In genomic region chr10:95502377-95502776, GRCh38 we compare ENCODE assay signal across 18 cellular contexts. TPM values are rescaled to one million over a fixed set of nuclear protein-coding genes. Genes with fewer than 3 reads are reported as not detected.
DNase-seq lines count a peak whose midpoint lies in the region; ATAC-seq and TF ChIP-seq lines count a peak whose summit lies in the region.
"Had no signal": no experiment of that assay in that cellular context is flagged by ENCODE, and none has a peak within 500 bp of the region (broad histone marks: within the 10 kb centered on the region; RNA-seq: fewer than 3 reads in every experiment).

No MANE protein-coding gene starts in this region.

- H3K4me1 Mint-ChIP-seq in progenitor cell of endocrine pancreas (ENCODE audit: low read depth): peaks cover 23% of the 10 kb centered on the region
- H3K4me1 Mint-ChIP-seq: activated CD4-positive, alpha-beta T cell treated with anti-CD3 and anti-CD28 coated beads for 36 hours; activated CD8-positive, alpha-beta memory T cell treated with anti-CD3 and anti-CD28 coated beads, Interleukin-2, amount 10 ng/mL, durations not matched to agents 7 days and 5 days had no signal

- no peaks in the 10 kb centered on the region for H3K9me3 Mint-ChIP-seq in progenitor cell of endocrine pancreas (ENCODE audit: low read depth)
- H3K9me3 Mint-ChIP-seq: activated naive CD8-positive, alpha-beta T cell treated with anti-CD3 and anti-CD28 coated beads, Interleukin-2, amount 10 ng/mL, durations not matched to agents 7 days and 5 days had no signal

- H3K27me3 ChIP-seq in BLaER1 (no peaks in the 10 kb centered on the region), PC-3 (ENCODE audit: low read length) (no peaks in the 10 kb centered on the region), esophagus squamous epithelium (no peaks in the 10 kb centered on the region)

- CTCF ChIA-PET in PC-3 (lab: Charles Lee): no interaction called here

- H3K4me2 ChIP-seq in BLaER1 (peak overlapping the region; percentile 20; the same call in 1 of the 2 replicates), PC-3 (ENCODE audit: low read length) (no peak overlapping the region)

- no peak for TF ChIP-seq CTCF in PC-3 (conservative IDR thresholded peaks at IDR 0.05; ENCODE audit: low read depth, low read length)
- no peak for TF ChIP-seq CTCF in esophagus squamous epithelium (IDR thresholded peaks at IDR 0.05)
- TF ChIP-seq CTCF in progenitor cell of endocrine pancreas (IDR thresholded peaks at IDR 0.05; ENCODE audit: unreplicated experiment): no peak

- H3K36me3 ChIP-seq in BLaER1 (no peaks in the 10 kb centered on the region), PC-3 (ENCODE audit: low read depth, low read length) (no peaks in the 10 kb centered on the region), esophagus squamous epithelium (no peaks in the 10 kb centered on the region)

- intact Hi-C loops in PC-3 (cut with micrococcal nuclease): no loop called here
- intact Hi-C loops in esophagus squamous epithelium (cut with DNase I): no loop called here

- no peak overlapping the region for H3K9ac ChIP-seq in BLaER1
- no peak overlapping the region for H3K9ac ChIP-seq in PC-3 (ENCODE audit: low read length)

- H3K27ac ChIP-seq in BLaER1 (no peak overlapping the region), PC-3 (ENCODE audit: low read length) (no peak overlapping the region), esophagus squamous epithelium (peak overlapping the region; percentile 49 to 87 (median 82))
- H3K27ac ChIP-seq: HL-60, skin epidermis had no signal

- BruUV-seq in PC-3 (replicated peaks; lab: Mats Ljungman, UMichigan): no TSS peak

- H3K79me2 ChIP-seq in PC-3 (ENCODE audit: low read length): no peaks in the 10 kb centered on the region

- H3K4me1 ChIP-seq in BLaER1 (peaks cover 21% of the 10 kb centered on the region), PC-3 (ENCODE audit: insufficient read depth, low read length) (no peaks in the 10 kb centered on the region), esophagus squamous epithelium (peaks cover 0 to 44% (median 6%) of the 10 kb centered on the region in 3 donors)

- POLR2A ChIA-PET in PC-3 (lab: Charles Lee; ENCODE audit: unreplicated experiment): no interaction called here

- H3K27ac Mint-ChIP-seq in progenitor cell of endocrine pancreas: no peak overlapping the region
- H3K27ac Mint-ChIP-seq: activated CD4-positive, alpha-beta T cell treated with anti-CD3 and anti-CD28 coated beads for 36 hours; activated CD8-positive, alpha-beta memory T cell treated with anti-CD3 and anti-CD28 coated beads, Interleukin-2, amount 10 ng/mL, durations not matched to agents 7 days and 5 days; activated naive CD8-positive, alpha-beta T cell treated with anti-CD3 and anti-CD28 coated beads, Interleukin-2, amount 10 ng/mL, durations not matched to agents 7 days and 5 days had no signal

- H3K4me3 ChIP-seq in BLaER1: no peak overlapping the region
- no peak overlapping the region for H3K4me3 ChIP-seq in PC-3 (ENCODE audit: low read length)
- peak overlapping the region in 3 of 4 donors; percentile 23 to 52 (median 28) for H3K4me3 ChIP-seq in esophagus squamous epithelium
- H3K4me3 ChIP-seq: skin epidermis had no signal

- no peaks in the 10 kb centered on the region for H3K9me3 ChIP-seq in BLaER1
- no peaks in the 10 kb centered on the region for H3K9me3 ChIP-seq in PC-3 (ENCODE audit: low read length)
- H3K9me3 ChIP-seq in esophagus squamous epithelium: no peaks in the 10 kb centered on the region

- H3F3A ChIP-seq in PC-3 (ENCODE audit: low read length, unreplicated experiment): no peaks in the 10 kb centered on the region

- DNase-seq in PC-3: no peak
- DNase-seq in esophagus squamous epithelium (lab: John Stamatoyannopoulos, UW): no peak
- no peak for DNase-seq in progenitor cell of endocrine pancreas (ENCODE audit: low spot score, unreplicated experiment)
- no peak for DNase-seq in stimulated activated CD4-positive, alpha-beta T cell treated with anti-CD3 and anti-CD28 coated beads, Interleukin-15, amount 100 ng/mL, for 24 hours
- DNase-seq in superior temporal gyrus (ENCODE audit: extremely low spot score): no peak
- no peak for DNase-seq in NCI-H2196 treated with DMSO at 0.1 percent for 48 hours (lab: John Stamatoyannopoulos, UW; ENCODE audit: unreplicated experiment)
- DNase-seq: activated CD4-positive, alpha-beta T cell treated with anti-CD3 and anti-CD28 coated beads for 36 hours; activated CD8-positive, alpha-beta memory T cell treated with anti-CD3 and anti-CD28 coated beads, Interleukin-2, amount 10 ng/mL, durations not matched to agents 7 days and 5 days; activated naive CD8-positive, alpha-beta T cell treated with anti-CD3 and anti-CD28 coated beads, Interleukin-2, amount 10 ng/mL, durations not matched to agents 7 days and 5 days; GF-D8; IMR-90; NCI-H187 treated with DMSO at 0.1 percent for 48 hours; NK-92 treated with Interleukin-12 subunit alpha and Interleukin-12 subunit beta, amount 100 ng/mL, for 24 hours; stimulated activated CD4-positive, alpha-beta T cell treated with anti-CD3 and anti-CD28 coated beads, Interleukin-2, amount 100 ng/mL, for 48 hours had no signal

- H3K36me3 Mint-ChIP-seq in progenitor cell of endocrine pancreas (ENCODE audit: insufficient read depth): no peaks in the 10 kb centered on the region
- H3K36me3 Mint-ChIP-seq: activated CD8-positive, alpha-beta memory T cell treated with anti-CD3 and anti-CD28 coated beads, Interleukin-2, amount 10 ng/mL, durations not matched to agents 7 days and 5 days; activated naive CD8-positive, alpha-beta T cell treated with anti-CD3 and anti-CD28 coated beads, Interleukin-2, amount 10 ng/mL, durations not matched to agents 7 days and 5 days had no signal

- peak overlapping the region; percentile 17 for H3K4me3 Mint-ChIP-seq in progenitor cell of endocrine pancreas (ENCODE audit: low read depth)
- H3K4me3 Mint-ChIP-seq: activated CD4-positive, alpha-beta T cell treated with anti-CD3 and anti-CD28 coated beads for 36 hours; activated CD8-positive, alpha-beta memory T cell treated with anti-CD3 and anti-CD28 coated beads, Interleukin-2, amount 10 ng/mL, durations not matched to agents 7 days and 5 days; activated naive CD8-positive, alpha-beta T cell treated with anti-CD3 and anti-CD28 coated beads, Interleukin-2, amount 10 ng/mL, durations not matched to agents 7 days and 5 days had no signal

- no peak for TF ChIP-seq POLR2A in esophagus squamous epithelium (IDR thresholded peaks at IDR 0.05)

- ATAC-seq in PC-3 (0 out of 2 replicates have a peak, but pooled peaks have one; percentile 37), GM21367 (IDR thresholded peaks at IDR 0.05; ENCODE audit: unreplicated experiment) (no peak)
- ATAC-seq: activated CD4-positive, alpha-beta T cell treated with anti-CD3 and anti-CD28 coated beads for 36 hours; activated CD8-positive, alpha-beta memory T cell treated with anti-CD3 and anti-CD28 coated beads, Interleukin-2, amount 10 ng/mL, durations not matched to agents 7 days and 5 days had no signal

- no peaks in the 10 kb centered on the region for H3K9me2 ChIP-seq in PC-3 (replicated peaks; ENCODE audit: low read length)

- H3K27me3 Mint-ChIP-seq in progenitor cell of endocrine pancreas: peaks cover 5% of the 10 kb centered on the region

- H2AFZ ChIP-seq in PC-3 (ENCODE audit: low read length): no peak overlapping the region

- WGBS in esophagus squamous epithelium, 2 donors: 70 to 100% methylated on average over 1 of the region's 1 CpG

- H4K20me1 ChIP-seq in BLaER1: no peaks in the 10 kb centered on the region
- H4K20me1 ChIP-seq in PC-3 (ENCODE audit: low read length): no peaks in the 10 kb centered on the region

RNA-seq across cellular contexts. Expression of gene SORBS1, which starts 58.8 kb away (rescaled TPM):
- total RNA-seq in PC-3 (2014; rRNA removed): 3.7 and 4.1 TPM in 2 replicates
- total RNA-seq in esophagus squamous epithelium: 100 to 1,000 TPM in 1 of 4 donors, 10 to 100 TPM in 3; 23.3 to 359 (median 72.2) TPM
- total RNA-seq in progenitor cell of endocrine pancreas: 25.2 and 30.7 TPM in 2 replicates

Comparison
In these comparisons a context has a peak if more than half of its experiments do, and no peak if none do; other contexts are left out.
1. H3K27ac ChIP-seq: peak in esophagus squamous epithelium (4 of 4); none in BLaER1 (single experiment) and PC-3 (single experiment).
2. H3K4me3 ChIP-seq: peak in esophagus squamous epithelium (3 of 4); none in BLaER1 (single experiment) and PC-3 (single experiment).